In genomic region chr21:35048183-35048601, GRCh38 we compare ENCODE assay signal across 8 cellular contexts. TPM values are rescaled to one million over a fixed set of nuclear protein-coding genes. Genes with fewer than 3 reads are reported as not detected.
A peak's percentile ranks its signal among the peaks of the same experiment; 100 is the strongest.
DNase-seq lines count a peak whose midpoint lies in the region; ATAC-seq and TF ChIP-seq lines count a peak whose summit lies in the region.

No MANE protein-coding gene starts in this region.

- peak; percentile 45 for DNase-seq in A172 (ENCODE audit: low spot score)
- DNase-seq in H4 (ENCODE audit: low spot score): peak; percentile 57
- DNase-seq in foreskin fibroblast: peak; percentile 11 to 40
- DNase-seq in CD1c-positive myeloid dendritic cell (ENCODE audit: extremely low spot score): no peak

- H3K27me3 ChIP-seq in thymus (ENCODE audit: control insufficient read depth, insufficient read depth): no peaks in the 10 kb centered on the region

- H3K4me3 ChIP-seq in WI38 (ENCODE audit: low read depth, low read length) (peak overlapping the region; percentile 41), foreskin fibroblast (ENCODE audit: low read depth in 1 of 2, low read length in 2 of 2) (peak overlapping the region; percentile 29 to 49), thymus (ENCODE audit: low read length) (peak overlapping the region; percentile 82)

- no peaks in the 10 kb centered on the region for H3K9me3 ChIP-seq in thymus (ENCODE audit: control insufficient read depth)

- ATAC-seq in HG02981 (IDR thresholded peaks at IDR 0.05; ENCODE audit: unreplicated experiment) (no peak), GM21723 (IDR thresholded peaks at IDR 0.05; ENCODE audit: unreplicated experiment) (no peak)

- no peaks in the 10 kb centered on the region for H3K36me3 ChIP-seq in thymus (ENCODE audit: control insufficient read depth, insufficient read depth)

- peaks cover 47% of the 10 kb centered on the region for H3K4me1 ChIP-seq in thymus (ENCODE audit: control insufficient read depth, insufficient read depth, low read length)

- peak overlapping the region; percentile 98 for H3K27ac ChIP-seq in thymus (ENCODE audit: low read depth)

- TF ChIP-seq CTCF in WI38 (IDR thresholded peaks at IDR 0.05; ENCODE audit: low read depth, low read length) (no peak), foreskin fibroblast (IDR thresholded peaks at IDR 0.05; ENCODE audit: low read depth, low read length) (no peak)

- WGBS in thymus: 6% methylated on average over 6 of the region's 6 CpGs

RNA-seq across cellular contexts. Expression of gene RUNX1, which starts 0.9 kb away (rescaled TPM):
- 38.2 and 48.1 TPM in 2 replicates for total RNA-seq in A172 (2014; rRNA removed; shearing (Covaris generic))
- total RNA-seq in H4 (2014; rRNA removed; shearing (Covaris generic)): 4.6 and 4.9 TPM in 2 replicates
- polyA plus RNA-seq in thymus: 29.6 TPM
